ENCODE assay signal across 12 cellular contexts in the genomic region with DNA sequence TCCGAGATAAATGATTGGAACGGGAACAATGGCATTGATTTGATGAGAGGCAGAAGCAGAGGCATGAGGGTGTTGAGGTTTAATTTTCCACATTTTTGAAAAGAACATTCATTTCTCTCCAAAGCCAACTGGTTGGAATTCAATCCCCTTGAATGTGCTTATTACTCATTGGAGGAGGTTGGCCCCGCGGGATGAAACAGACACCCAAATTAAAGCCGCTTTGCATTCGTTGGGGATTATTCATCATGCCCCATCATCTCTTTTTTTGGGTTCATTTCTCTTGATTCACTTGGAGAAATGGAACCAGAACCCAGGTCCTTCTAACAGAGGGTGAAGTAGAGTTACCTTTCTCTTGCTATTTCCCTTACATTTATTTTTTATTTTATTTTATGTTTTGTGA. TPM values are rescaled to one million over a fixed set of nuclear protein-coding genes. Genes with fewer than 3 reads are reported as not detected.
"Had no signal": no experiment of that assay in that cellular context is flagged by ENCODE, and none has a peak within 500 bp of the region (broad histone marks: within the 10 kb centered on the region; RNA-seq: fewer than 3 reads in every experiment).

No MANE protein-coding gene starts in this region.

- H3K9me3 ChIP-seq: suprapubic skin had no signal

- ATAC-seq: SK-N-SH treated with all-trans-retinoic acid at 6 μM for 48 hours had no signal

- H3K27ac ChIP-seq: esophagus squamous epithelium, spleen, suprapubic skin, upper lobe of left lung had no signal

- H3K4me1 ChIP-seq: suprapubic skin had no signal

- DNase-seq: activated effector memory CD4-positive, alpha-beta T cell treated with Interleukin-2 at 50 U/mL for 16 hours; amniotic stem cell; esophagus squamous epithelium; kidney glomerular epithelial cell; stimulated activated CD4-positive, alpha-beta T cell treated with anti-CD3 and anti-CD28 coated beads, Interleukin-1b, Interleukin-23, amount 100 ng/mL, for 48 hours; stimulated activated naive CD4-positive, alpha-beta T cell treated with Interleukin-2 at 50 U/mL for 16 hours; upper lobe of left lung had no signal

- H3K4me3 ChIP-seq: esophagus squamous epithelium, spleen, suprapubic skin, upper lobe of left lung had no signal

- H3K27me3 ChIP-seq: esophagus squamous epithelium, spleen, suprapubic skin, upper lobe of left lung had no signal

RNA-seq across cellular contexts. Expression of gene PARVG, which starts 47.6 kb away (rescaled TPM):
- total RNA-seq: bronchial epithelial cell, progenitor cell of endocrine pancreas had no signal
